8 cellular contexts compared by ENCODE assay signal in genomic region chr17:1627219-1627986, GRCh38. TPM values are rescaled to one million over a fixed set of nuclear protein-coding genes. Genes with fewer than 3 reads are reported as not detected.
DNase-seq lines count a peak whose midpoint lies in the region; FAIRE-seq and TF ChIP-seq lines count a peak whose summit lies in the region.

No MANE protein-coding gene starts in this region.

- H3K4me1 ChIP-seq in urinary bladder (ENCODE audit: insufficient read depth) = no peaks in the 10 kb centered on the region

- DNase-seq in GM12891 (ENCODE audit: insufficient read length, low spot score) (no peak), NB4 (ENCODE audit: low read depth) (peak; percentile 92), caudate nucleus (lab: John Stamatoyannopoulos, UW) (peak in 14 of 61 donors; percentile 13 to 64 (median 20)), lung microvascular endothelial cell (ENCODE audit: low read depth in 2 of 2) (peak; percentile 20 to 36), amniotic stem cell (lab: John Stamatoyannopoulos, UW) (no peak), DMS114 treated with DMSO at 0.1 percent for 48 hours (lab: John Stamatoyannopoulos, UW; ENCODE audit: unreplicated experiment) (no peak), NCI-H446 treated with DMSO at 0.1 percent for 48 hours (lab: John Stamatoyannopoulos, UW) (no peak)

- no peak for TF ChIP-seq POLR2A in GM12891 (IDR thresholded peaks at IDR 0.05; ENCODE audit: low read depth, low read length)
- no peak for TF ChIP-seq POLR2A in NB4 (IDR thresholded peaks at IDR 0.05; ENCODE audit: extremely low read depth, insufficient read length)

- H3K27ac ChIP-seq in caudate nucleus (ENCODE audit: low read depth, low read length) = peak overlapping the region; percentile 98
- no peak overlapping the region for H3K27ac ChIP-seq in urinary bladder (ENCODE audit: low read depth)

- TF ChIP-seq CTCF in NB4 (IDR thresholded peaks at IDR 0.05; ENCODE audit: low read depth, low read length) = no peak

- WGBS in urinary bladder = 23% methylated on average over 39 of the region's 39 CpGs

- H3K4me3 ChIP-seq in NB4 (ENCODE audit: low read depth, low read length) (peak overlapping the region; percentile 56), urinary bladder (ENCODE audit: low read depth, low read length) (peak overlapping the region; percentile 48)

- H3K36me3 ChIP-seq in urinary bladder (ENCODE audit: insufficient read depth) = no peaks in the 10 kb centered on the region

- FAIRE-seq in GM12891 (lab: Jason Lieb, UNC) = peak; percentile 88

TF ChIP-seq in GM12891, 5 proteins besides CTCF, POLR2A, EP300 and RAD21:
- no peak for TF ChIP-seq POU2F2 (IDR thresholded peaks at IDR 0.05; ENCODE audit: low read depth, low read length)
- no peak for TF ChIP-seq TAF1 (IDR thresholded peaks at IDR 0.05; ENCODE audit: low read depth, low read length)
- TF ChIP-seq POLR2AphosphoS5 (IDR thresholded peaks at IDR 0.05; ENCODE audit: low read depth, low read length) = no peak
- peak; percentile 96 for TF ChIP-seq SPI1 (IDR thresholded peaks at IDR 0.05; ENCODE audit: low read depth, low read length)

RNA-seq across cellular contexts. Expression of gene SLC43A2, which starts 1.2 kb away (rescaled TPM):
- 2.8 TPM for polyA plus RNA-seq in GM12891 (2012; ENCODE audit: low read depth, missing spikeins)
- total RNA-seq in lung microvascular endothelial cell (10.9 and 28.2 TPM in 2 replicates), urinary bladder (6.8 TPM)
- 19.6 TPM for polyA plus RNA-seq in urinary bladder

RNA-seq across cellular contexts. Expression of gene SCARF1, which starts 18.1 kb away (rescaled TPM):
- polyA plus RNA-seq in GM12891 (2012; ENCODE audit: low read depth, missing spikeins) = 1.5 TPM
- total RNA-seq in lung microvascular endothelial cell (68.0 and 92.1 TPM in 2 replicates), urinary bladder (10.7 TPM)
- polyA plus RNA-seq in urinary bladder = 9.3 TPM

RNA-seq across cellular contexts. Expression of gene RILP, which starts 22.3 kb away (rescaled TPM):
- polyA plus RNA-seq in GM12891 (2012; ENCODE audit: low read depth, missing spikeins) = 2.0 TPM
- total RNA-seq in lung microvascular endothelial cell (10.5 and 12.5 TPM in 2 replicates), urinary bladder (6.5 TPM)
- 16.1 TPM for polyA plus RNA-seq in urinary bladder

RNA-seq across cellular contexts. Expression of gene PRPF8, which starts 57.3 kb away (rescaled TPM):
- polyA plus RNA-seq in GM12891 (2012; ENCODE audit: low read depth, missing spikeins) = 135 TPM
- total RNA-seq in lung microvascular endothelial cell = 63.5 and 69.5 TPM in 2 replicates
- 107 TPM for total RNA-seq in urinary bladder
- 125 TPM for polyA plus RNA-seq in urinary bladder

Comparison
In these comparisons a context has a peak if more than half of its experiments do, and no peak if none do; other contexts are left out.
1. DNase-seq: peak in NB4 (single experiment) and lung microvascular endothelial cell (2 of 2); none in GM12891 (single experiment), amniotic stem cell (single experiment), DMS114 treated with DMSO at 0.1 percent for 48 hours (single experiment) and NCI-H446 treated with DMSO at 0.1 percent for 48 hours (single experiment).